In genomic region chr16:70454221-70455034, GRCh38 we compare ENCODE assay signal across 1 cellular context.
TF ChIP-seq lines count a peak whose summit lies in the region.

Gene FCSK (plus strand): TSS chr16:70454595. CDS start chr16:70463191, 8,596 bp downstream.

TF ChIP-seq in HepG2, 621 proteins besides CTCF, POLR2A, EP300 and RAD21 (continued from another document and continues in another):
- no peak for TF ChIP-seq KIAA2018 (CRISPR knock-in tag; IDR thresholded peaks at IDR 0.05; ENCODE audit: borderline replicate concordance)
- TF ChIP-seq ZNF484 (CRISPR knock-in tag; IDR thresholded peaks at IDR 0.05; ENCODE audit: borderline replicate concordance, low read depth) = peak; percentile 70; the same call in 1 of the 2 replicates
- TF ChIP-seq PRMT3 (CRISPR knock-in tag; IDR thresholded peaks at IDR 0.05; ENCODE audit: borderline replicate concordance, low read depth) = no peak
- TF ChIP-seq FOSL1 (CRISPR knock-in tag; IDR thresholded peaks at IDR 0.05; ENCODE audit: borderline replicate concordance) = peak; percentile 43; the same call in 1 of the 2 replicates
- TF ChIP-seq TAF1 (CRISPR knock-in tag; IDR thresholded peaks at IDR 0.05) = peak; percentile 78
- TF ChIP-seq SNAI1 (CRISPR knock-in tag; IDR thresholded peaks at IDR 0.05; ENCODE audit: borderline replicate concordance) = peak; percentile 98
- TF ChIP-seq ZIK1 (CRISPR knock-in tag; IDR thresholded peaks at IDR 0.05; ENCODE audit: borderline replicate concordance, low read depth) = no peak
- TF ChIP-seq RBM22 (optimal IDR thresholded peaks at IDR 0.05; ENCODE audit: low read length) = no peak
- TF ChIP-seq GTF2F1 (IDR thresholded peaks at IDR 0.05; ENCODE audit: low read length) = no peak
- TF ChIP-seq BORCS8-MEF2B (CRISPR knock-in tag; IDR thresholded peaks at IDR 0.05) = no peak; the same call in 1 of the 2 replicates
- peak; percentile 90; the same call in 1 of the 2 replicates for TF ChIP-seq TEF (CRISPR knock-in tag; IDR thresholded peaks at IDR 0.05)
- TF ChIP-seq ZNF776 (CRISPR knock-in tag; IDR thresholded peaks at IDR 0.05) = peak; percentile 90
- peak; percentile 76 for TF ChIP-seq TEAD3 (CRISPR knock-in tag; optimal IDR thresholded peaks at IDR 0.05; ENCODE audit: borderline replicate concordance)
- TF ChIP-seq CERS6 (CRISPR knock-in tag; IDR thresholded peaks at IDR 0.05) = peak; percentile 70; the same call in 1 of the 2 replicates
- TF ChIP-seq ZFP36 (IDR thresholded peaks at IDR 0.05; ENCODE audit: borderline replicate concordance, low read depth, low read length, partially characterized antibody) = no peak
- TF ChIP-seq ZNF343 (CRISPR knock-in tag; IDR thresholded peaks at IDR 0.05) = 0 out of 2 replicates have a peak, but pooled peaks have one; percentile 49
- TF ChIP-seq IKZF5 (CRISPR knock-in tag; IDR thresholded peaks at IDR 0.05) = peak; percentile 55; the same call in 1 of the 2 replicates
- no peak for TF ChIP-seq SCMH1 (CRISPR knock-in tag; IDR thresholded peaks at IDR 0.05; ENCODE audit: borderline replicate concordance)
- no peak for TF ChIP-seq ARNT (IDR thresholded peaks at IDR 0.05)
- TF ChIP-seq PHF5A (CRISPR knock-in tag; IDR thresholded peaks at IDR 0.05; ENCODE audit: low read depth, unreplicated experiment) = no peak
- peak; percentile 96 for TF ChIP-seq NFKB2 (CRISPR knock-in tag; IDR thresholded peaks at IDR 0.05; ENCODE audit: borderline replicate concordance)
- no peak for TF ChIP-seq ZNF207 (IDR thresholded peaks at IDR 0.05; ENCODE audit: borderline replicate concordance)
- TF ChIP-seq SIN3A (IDR thresholded peaks at IDR 0.05; ENCODE audit: borderline replicate concordance, low read depth, low read length) = no peak; the same call in 1 of the 2 replicates
- peak; percentile 75; the same call in 1 of the 2 replicates for TF ChIP-seq REL (CRISPR knock-in tag; conservative IDR thresholded peaks at IDR 0.05)
- TF ChIP-seq ZNF350 (CRISPR knock-in tag; IDR thresholded peaks at IDR 0.05; ENCODE audit: borderline replicate concordance, low read depth) = peak; percentile 88; the same call in 1 of the 2 replicates
- TF ChIP-seq ZNF10 (CRISPR knock-in tag; IDR thresholded peaks at IDR 0.05; ENCODE audit: borderline replicate concordance, low read depth) = no peak
- no peak for TF ChIP-seq ZNF281 (CRISPR knock-in tag; IDR thresholded peaks at IDR 0.05; ENCODE audit: borderline replicate concordance)
- peak; percentile 97; the same call in 1 of the 2 replicates for TF ChIP-seq BRCA1 (CRISPR knock-in tag; IDR thresholded peaks at IDR 0.05)
- no peak for TF ChIP-seq ZNF746 (CRISPR knock-in tag; IDR thresholded peaks at IDR 0.05)
- no peak for TF ChIP-seq NBN (conservative IDR thresholded peaks at IDR 0.05)
- no peak for TF ChIP-seq ZNF251 (CRISPR knock-in tag; IDR thresholded peaks at IDR 0.05)
- TF ChIP-seq ZNF383 (CRISPR knock-in tag; IDR thresholded peaks at IDR 0.05; ENCODE audit: borderline replicate concordance) = no peak
- peak; percentile 67; the same call in 1 of the 2 replicates for TF ChIP-seq MEF2D (CRISPR knock-in tag; IDR thresholded peaks at IDR 0.05)
- peak; percentile 86; the same call in 1 of the 2 replicates for TF ChIP-seq ZBTB4 (CRISPR knock-in tag; IDR thresholded peaks at IDR 0.05; ENCODE audit: borderline replicate concordance)
- peak; percentile 88 for TF ChIP-seq MLXIP (CRISPR knock-in tag; IDR thresholded peaks at IDR 0.05; ENCODE audit: borderline replicate concordance)
- TF ChIP-seq SP5 (CRISPR knock-in tag; IDR thresholded peaks at IDR 0.05; ENCODE audit: borderline replicate concordance, low read depth) = peak; percentile 18; the same call in 1 of the 2 replicates
- TF ChIP-seq ZFAT (CRISPR knock-in tag; conservative IDR thresholded peaks at IDR 0.05) = peak; percentile 84; the same call in 1 of the 2 replicates
- TF ChIP-seq ZNF253 (CRISPR knock-in tag; IDR thresholded peaks at IDR 0.05; ENCODE audit: borderline replicate concordance) = no peak
